Comparison of ENCODE assay signal across 2 cellular contexts in the genomic region with DNA sequence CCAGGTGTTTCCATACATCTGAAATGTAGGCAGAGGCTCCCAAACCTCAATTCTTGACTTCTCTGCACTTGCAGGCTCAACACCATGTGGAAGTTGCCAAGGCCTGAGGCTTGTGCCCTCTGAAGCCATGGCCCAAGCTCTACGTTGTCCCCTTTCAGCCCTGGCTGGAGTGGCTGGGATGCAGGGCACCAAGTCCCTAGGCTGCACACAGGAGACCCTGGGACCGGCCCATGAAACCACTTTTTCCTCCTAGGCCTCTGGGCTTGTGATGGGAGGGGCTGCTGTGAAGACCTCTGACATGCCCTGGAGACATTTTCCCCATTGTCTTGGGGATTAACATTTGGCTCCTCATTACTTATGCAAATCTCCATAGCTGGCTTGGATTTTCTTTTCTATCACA. TPM values are rescaled to one million over a fixed set of nuclear protein-coding genes. Genes with fewer than 3 reads are reported as not detected.
"Had no signal": no experiment of that assay in that cellular context is flagged by ENCODE, and none has a peak within 500 bp of the region (broad histone marks: within the 10 kb centered on the region; RNA-seq: fewer than 3 reads in every experiment).

No MANE protein-coding gene starts in this region.

RNA-seq across cellular contexts. Expression of a gene that starts 6.5 kb away (rescaled TPM):
- total RNA-seq: GM23248, H4 had no signal
- polyA plus RNA-seq: GM23248 had no signal
